In genomic region chr5:123503299-123503698, GRCh38 we compare ENCODE assay signal across 34 cellular contexts.
"Had no signal": no experiment of that assay in that cellular context is flagged by ENCODE, and none has a peak within 500 bp of the region (broad histone marks: within the 10 kb centered on the region; RNA-seq: fewer than 3 reads in every experiment).

No MANE protein-coding gene starts in this region.

- H3K9me3 ChIP-seq: Peyer's patch had no signal

- H3K4me3 Mint-ChIP-seq: activated CD4-positive, alpha-beta memory T cell treated with anti-CD3 and anti-CD28 coated beads for 36 hours; activated naive CD4-positive, alpha-beta T cell treated with anti-CD3 and anti-CD28 coated beads for 36 hours; activated naive CD8-positive, alpha-beta T cell; activated naive CD8-positive, alpha-beta T cell treated with anti-CD3 and anti-CD28 coated beads, Interleukin-2, amount 50 U/mL, for 24 hours; activated T-helper 17 cell treated with anti-CD3 and anti-CD28 coated beads, Interleukin-2, amount 50 U/mL, for 72 hours; brain; central memory CD8-positive, alpha-beta T cell had no signal

- DNase-seq: activated CD4-positive, alpha-beta memory T cell treated with anti-CD3 and anti-CD28 coated beads for 36 hours; activated CD4-positive, alpha-beta T cell treated with anti-CD3 and anti-CD28 coated beads, Interleukin-2, amount 50 U/mL, for 1 hour; activated CD4-positive, CD25-positive, alpha-beta regulatory T cell; activated CD8-positive, alpha-beta memory T cell treated with anti-CD3 and anti-CD28 coated beads, Interleukin-2, amount 50 U/mL, for 4 hours; activated effector memory CD4-positive, alpha-beta T cell treated with anti-CD3 and anti-CD28 coated beads, Interleukin-2, amount 50 U/mL, for 16 hours; activated naive CD4-positive, alpha-beta T cell treated with anti-CD3 and anti-CD28 coated beads for 36 hours; activated naive CD8-positive, alpha-beta T cell treated with anti-CD3 and anti-CD28 coated beads, Interleukin-2, amount 50 U/mL, for 24 hours; activated T-cell treated with anti-CD3 and anti-CD28 coated beads for 4 hours; activated T-cell treated with anti-CD3 and anti-CD28 coated beads, Interleukin-2, amount 50 U/mL, for 48 hours; anterior cingulate cortex; Kasumi-1; KG1; MM.1S; MV-4-11; NCI-H1092; NCI-H1436 treated with DMSO at 0.1 percent for 48 hours; NCI-H1694 treated with DMSO at 0.1 percent for 48 hours; NCI-H2029; NCI-H2171; NCI-H510A; NCI-H526; NCI-H748 treated with DMSO at 0.1 percent for 48 hours; NK-92 treated with Interleukin-12 subunit alpha and Interleukin-12 subunit beta, amount 100 ng/mL, for 24 hours; PC-3; Peyer's patch; RPMI8226; SIG-M5; T1000; WERI-Rb-1 had no signal

- H3K36me3 ChIP-seq: cardiac muscle cell, Peyer's patch, WERI-Rb-1 had no signal

- H3K9me3 Mint-ChIP-seq: activated CD4-positive, alpha-beta memory T cell treated with anti-CD3 and anti-CD28 coated beads for 36 hours; activated naive CD4-positive, alpha-beta T cell treated with anti-CD3 and anti-CD28 coated beads for 36 hours; activated naive CD8-positive, alpha-beta T cell treated with anti-CD3 and anti-CD28 coated beads, Interleukin-2, amount 50 U/mL, for 24 hours; activated T-helper 17 cell treated with anti-CD3 and anti-CD28 coated beads, Interleukin-2, amount 50 U/mL, for 72 hours; brain; central memory CD8-positive, alpha-beta T cell had no signal

- ATAC-seq: activated naive CD8-positive, alpha-beta T cell treated with anti-CD3 and anti-CD28 coated beads, Interleukin-2, amount 50 U/mL, for 24 hours; activated T-helper 17 cell treated with anti-CD3 and anti-CD28 coated beads, Interleukin-2, amount 50 U/mL, for 72 hours; PC-3 had no signal

- H3K4me1 Mint-ChIP-seq: activated naive CD8-positive, alpha-beta T cell treated with anti-CD3 and anti-CD28 coated beads, Interleukin-2, amount 50 U/mL, for 24 hours; central memory CD8-positive, alpha-beta T cell had no signal

- H3K27ac Mint-ChIP-seq: activated CD4-positive, alpha-beta memory T cell treated with anti-CD3 and anti-CD28 coated beads for 36 hours; activated naive CD4-positive, alpha-beta T cell treated with anti-CD3 and anti-CD28 coated beads for 36 hours; activated naive CD8-positive, alpha-beta T cell; activated naive CD8-positive, alpha-beta T cell treated with anti-CD3 and anti-CD28 coated beads, Interleukin-2, amount 50 U/mL, for 24 hours; activated T-helper 17 cell treated with anti-CD3 and anti-CD28 coated beads, Interleukin-2, amount 50 U/mL, for 72 hours; brain had no signal

- H3K36me3 Mint-ChIP-seq: activated CD4-positive, alpha-beta memory T cell treated with anti-CD3 and anti-CD28 coated beads for 36 hours; activated naive CD8-positive, alpha-beta T cell; brain had no signal

- H3K27ac ChIP-seq: cardiac muscle cell, Peyer's patch, WERI-Rb-1 had no signal

- H3K27me3 ChIP-seq: cardiac muscle cell, Peyer's patch had no signal

- H3K4me3 ChIP-seq: cardiac muscle cell, Peyer's patch had no signal
